Comparison of ENCODE assay signal across 17 cellular contexts in genomic region chrX:34341258-34341657, GRCh38.
DNase-seq lines count a peak whose midpoint lies in the region; ATAC-seq and TF ChIP-seq lines count a peak whose summit lies in the region.
"Had no signal": no experiment of that assay in that cellular context is flagged by ENCODE, and none has a peak within 500 bp of the region (broad histone marks: within the 10 kb centered on the region; RNA-seq: fewer than 3 reads in every experiment).

No MANE protein-coding gene starts in this region.

- no peak overlapping the region for H3K9ac ChIP-seq in adipocyte (ENCODE audit: low read length)
- H3K9ac ChIP-seq: BLaER1 had no signal

- CTCF ChIA-PET in CD4-positive, alpha-beta memory T cell (lab: Charles Lee; ENCODE audit: partially characterized antibody) = no interaction called here

- H3K27me3 Mint-ChIP-seq in CD4-positive, alpha-beta memory T cell = no peaks in the 10 kb centered on the region
- no peaks in the 10 kb centered on the region for H3K27me3 Mint-ChIP-seq in activated T-helper 17 cell treated with anti-CD3 and anti-CD28 coated beads, Interleukin-2, amount 50 U/mL, for 72 hours
- H3K27me3 Mint-ChIP-seq: stimulated activated naive CD8-positive, alpha-beta T cell treated with anti-CD3 and anti-CD28 coated beads, Interleukin-15, Interleukin-2, amounts not matched to agents 100 ng/mL and 50 ng/mL, for 24 hours had no signal

- H3K27ac ChIP-seq in C4-2B = no peak overlapping the region
- H3K27ac ChIP-seq in CD4-positive, alpha-beta memory T cell (ENCODE audit: low read depth, low read length) = no peak overlapping the region
- H3K27ac ChIP-seq: BLaER1, cardiac muscle cell, gastrocnemius medialis, ovary had no signal

- no peaks in the 10 kb centered on the region for H3K4me1 Mint-ChIP-seq in CD4-positive, alpha-beta memory T cell
- H3K4me1 Mint-ChIP-seq in activated T-helper 17 cell treated with anti-CD3 and anti-CD28 coated beads, Interleukin-2, amount 50 U/mL, for 72 hours = no peaks in the 10 kb centered on the region

- intact Hi-C loops in CD4-positive, alpha-beta memory T cell (cut with micrococcal nuclease) = no loop called here

- H3K4me3 ChIP-seq in adipocyte (ENCODE audit: low read length) = no peak overlapping the region
- no peak overlapping the region for H3K4me3 ChIP-seq in CD4-positive, alpha-beta memory T cell (ENCODE audit: low read length in 2 of 2)
- H3K4me3 ChIP-seq: BLaER1, cardiac muscle cell, gastrocnemius medialis, ovary had no signal

- no peaks in the 10 kb centered on the region for H3K36me3 ChIP-seq in adipocyte (ENCODE audit: control insufficient read depth, insufficient read depth, low read length, severe bottlenecking)
- H3K36me3 ChIP-seq in CD4-positive, alpha-beta memory T cell (ENCODE audit: insufficient read depth, low read length) = no peaks in the 10 kb centered on the region
- H3K36me3 ChIP-seq: BLaER1, cardiac muscle cell, gastrocnemius medialis, ovary had no signal

- H3K36me3 Mint-ChIP-seq in CD4-positive, alpha-beta memory T cell = no peaks in the 10 kb centered on the region
- H3K36me3 Mint-ChIP-seq in activated T-helper 17 cell treated with anti-CD3 and anti-CD28 coated beads, Interleukin-2, amount 50 U/mL, for 72 hours (ENCODE audit: low read depth) = no peaks in the 10 kb centered on the region

- H3K9me3 Mint-ChIP-seq in CD4-positive, alpha-beta memory T cell = peaks cover 0 to 15% (median 8%) of the 10 kb centered on the region in 8 donors
- no peaks in the 10 kb centered on the region for H3K9me3 Mint-ChIP-seq in activated T-helper 17 cell treated with anti-CD3 and anti-CD28 coated beads, Interleukin-2, amount 50 U/mL, for 72 hours
- H3K9me3 Mint-ChIP-seq: stimulated activated naive CD8-positive, alpha-beta T cell treated with anti-CD3 and anti-CD28 coated beads, Interleukin-15, Interleukin-2, amounts not matched to agents 100 ng/mL and 50 ng/mL, for 24 hours; T-helper 1 cell treated with Interleukin-12 subunit alpha and Interleukin-12 subunit beta and Interleukin-4 antibody, amounts not matched to agents 30 μg/mL and 1 μg/mL, for 36 hours had no signal

- no peak for ATAC-seq in activated T-helper 17 cell treated with anti-CD3 and anti-CD28 coated beads, Interleukin-2, amount 50 U/mL, for 72 hours (replicated peaks)
- ATAC-seq: gastrocnemius medialis, HCT116 had no signal

- H3K4me1 ChIP-seq in adipocyte (ENCODE audit: control insufficient read depth, insufficient read depth, low read length) = no peaks in the 10 kb centered on the region
- no peaks in the 10 kb centered on the region for H3K4me1 ChIP-seq in CD4-positive, alpha-beta memory T cell (ENCODE audit: insufficient read depth, low read length)
- H3K4me1 ChIP-seq: BLaER1, gastrocnemius medialis had no signal

- H3K4me3 Mint-ChIP-seq in CD4-positive, alpha-beta memory T cell = no peak overlapping the region
- H3K4me3 Mint-ChIP-seq in activated T-helper 17 cell treated with anti-CD3 and anti-CD28 coated beads, Interleukin-2, amount 50 U/mL, for 72 hours = no peak overlapping the region
- H3K4me3 Mint-ChIP-seq: stimulated activated naive CD8-positive, alpha-beta T cell treated with anti-CD3 and anti-CD28 coated beads, Interleukin-15, Interleukin-2, amounts not matched to agents 100 ng/mL and 50 ng/mL, for 24 hours; T-helper 1 cell treated with Interleukin-12 subunit alpha and Interleukin-12 subunit beta and Interleukin-4 antibody, amounts not matched to agents 30 μg/mL and 1 μg/mL, for 36 hours had no signal

- no peak overlapping the region for H3K27ac Mint-ChIP-seq in CD4-positive, alpha-beta memory T cell
- H3K27ac Mint-ChIP-seq in activated T-helper 17 cell treated with anti-CD3 and anti-CD28 coated beads, Interleukin-2, amount 50 U/mL, for 72 hours = no peak overlapping the region
- H3K27ac Mint-ChIP-seq: stimulated activated naive CD8-positive, alpha-beta T cell treated with anti-CD3 and anti-CD28 coated beads, Interleukin-15, Interleukin-2, amounts not matched to agents 100 ng/mL and 50 ng/mL, for 24 hours; T-helper 1 cell treated with Interleukin-12 subunit alpha and Interleukin-12 subunit beta and Interleukin-4 antibody, amounts not matched to agents 30 μg/mL and 1 μg/mL, for 36 hours had no signal

- peak; percentile 6 for DNase-seq in adipocyte (ENCODE audit: low read depth)
- DNase-seq in left kidney (ENCODE audit: low read depth, low spot score) = peak; percentile 1
- no peak for DNase-seq in CD4-positive, alpha-beta memory T cell
- DNase-seq in stimulated activated CD4-positive, alpha-beta T cell treated with anti-CD3 and anti-CD28 coated beads, Interleukin-4, amount 100 ng/mL, for 4 hours = no peak
- DNase-seq in nucleus accumbens (lab: John Stamatoyannopoulos, UW) = no peak
- DNase-seq: activated naive CD4-positive, alpha-beta T cell treated with anti-CD3 and anti-CD28 coated beads, Interleukin-2, amount 50 U/mL, for 16 hours; gastrocnemius medialis; NCI-H1092; ovary had no signal

- peaks cover 3% of the 10 kb centered on the region for H3K27me3 ChIP-seq in adipocyte (replicated peaks; ENCODE audit: control insufficient read depth, insufficient read depth, low read length)
- H3K27me3 ChIP-seq in CD4-positive, alpha-beta memory T cell (ENCODE audit: insufficient read depth, low read length) = no peaks in the 10 kb centered on the region
- H3K27me3 ChIP-seq: cardiac muscle cell, gastrocnemius medialis, ovary had no signal

- TF ChIP-seq CTCF in C4-2B (conservative IDR thresholded peaks at IDR 0.05) = peak; percentile 35
- peak; percentile 17; the same call in 1 of the 2 replicates for TF ChIP-seq CTCF in LNCAP (IDR thresholded peaks at IDR 0.05)

- POLR2A ChIA-PET in CD4-positive, alpha-beta memory T cell (lab: Charles Lee; ENCODE audit: partially characterized antibody) = no interaction called here

- no peaks in the 10 kb centered on the region for H3K9me3 ChIP-seq in adipocyte (ENCODE audit: control insufficient read depth, low read length)
- H3K9me3 ChIP-seq in CD4-positive, alpha-beta memory T cell (ENCODE audit: control insufficient read depth in 1 of 2, low read length in 2 of 2) = no peaks in the 10 kb centered on the region
- H3K9me3 ChIP-seq: BLaER1, gastrocnemius medialis, ovary had no signal

Comparison
In these comparisons a context has a peak if more than half of its experiments do, and no peak if none do; other contexts are left out.
1. DNase-seq: peak in adipocyte (single experiment) and left kidney (single experiment); none in CD4-positive, alpha-beta memory T cell (0 of 5), stimulated activated CD4-positive, alpha-beta T cell treated with anti-CD3 and anti-CD28 coated beads, Interleukin-4, amount 100 ng/mL, for 4 hours (0 of 2) and nucleus accumbens (0 of 56).